Comparison of ENCODE assay signal across 14 cellular contexts in the genomic region with DNA sequence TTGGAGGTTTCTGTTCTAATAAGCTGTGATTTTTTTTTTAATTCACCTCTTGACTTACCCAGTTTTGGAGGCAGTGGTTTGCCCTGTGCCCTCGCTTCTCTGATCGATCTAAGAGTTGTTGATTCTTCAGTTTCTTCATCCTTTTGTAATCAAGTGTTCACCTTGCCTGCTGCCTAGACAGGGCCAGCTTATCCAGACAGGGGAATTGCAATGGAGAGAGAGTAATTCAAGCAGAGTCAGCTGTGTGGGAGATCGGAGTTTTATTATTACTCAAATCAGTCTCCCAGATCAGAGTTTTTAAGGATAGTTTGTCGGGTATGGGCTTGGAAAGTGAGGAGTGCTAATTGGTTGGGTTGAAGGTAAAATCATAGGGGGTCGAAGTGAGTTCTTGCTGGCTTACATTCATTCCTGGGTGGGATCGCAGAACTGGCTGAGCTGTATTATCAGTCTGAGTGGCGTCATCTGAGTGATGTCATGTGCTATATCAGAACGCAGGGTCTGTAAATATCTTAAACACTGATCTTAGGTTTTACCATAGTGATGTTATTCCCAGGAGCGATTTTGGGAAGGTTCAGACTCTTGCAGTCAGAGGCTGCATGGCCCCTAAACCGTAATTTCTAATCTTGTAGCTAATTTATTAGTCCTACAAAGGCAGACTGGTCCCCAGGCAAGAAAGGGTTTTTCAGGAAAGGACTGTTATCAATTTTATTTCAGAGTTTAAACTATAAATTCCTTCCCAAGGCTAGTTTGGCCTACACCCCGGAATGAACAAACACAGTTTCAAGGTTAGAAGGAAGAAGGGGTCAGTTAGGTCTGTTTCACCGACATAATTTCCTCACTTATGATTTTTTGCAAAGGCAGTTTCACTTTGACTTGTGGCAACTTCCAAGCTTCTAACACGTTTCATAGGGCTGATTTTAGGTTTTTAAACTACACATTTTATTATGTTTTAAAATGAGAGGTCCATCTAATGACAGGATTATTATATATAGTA. TPM values are rescaled to one million over a fixed set of nuclear protein-coding genes. Genes with fewer than 3 reads are reported as not detected.
A peak's percentile ranks its signal among the peaks of the same experiment; 100 is the strongest.
DNase-seq lines count a peak whose midpoint lies in the region; ATAC-seq and TF ChIP-seq lines count a peak whose summit lies in the region.
"Had no signal": no experiment of that assay in that cellular context is flagged by ENCODE, and none has a peak within 500 bp of the region (broad histone marks: within the 10 kb centered on the region; RNA-seq: fewer than 3 reads in every experiment).

No MANE protein-coding gene starts in this region.

- intact Hi-C loops in right lobe of liver (cut with DNase I) = no loop called here
- intact Hi-C loops in CD4-positive, alpha-beta memory T cell (cut with micrococcal nuclease) = no loop called here
- intact Hi-C loops in posterior vena cava (cut with DNase I) = no loop called here

- H3K4me3 ChIP-seq in OCI-LY1 (ENCODE audit: low read depth, low read length, poor library complexity, severe bottlenecking) (no peak overlapping the region), right lobe of liver (no peak overlapping the region), smooth muscle cell (peak overlapping the region; percentile 13)
- no peak overlapping the region for H3K4me3 ChIP-seq in CD4-positive, alpha-beta memory T cell (ENCODE audit: low read length in 2 of 2)

- H3K9ac ChIP-seq in OCI-LY1 (ENCODE audit: low read length) (no peak overlapping the region), smooth muscle cell (ENCODE audit: low read depth) (no peak overlapping the region)

- peak; percentile 19 for DNase-seq in dermis blood vessel endothelial cell
- no peak for DNase-seq in right lobe of liver
- DNase-seq in smooth muscle cell (lab: John Stamatoyannopoulos, UW; ENCODE audit: unreplicated experiment) = no peak
- DNase-seq in CD4-positive, alpha-beta memory T cell = no peak
- no peak for DNase-seq in DMS53 (lab: John Stamatoyannopoulos, UW)
- no peak for DNase-seq in posterior vena cava (ENCODE audit: low spot score)
- no peak for DNase-seq in NCI-H226
- DNase-seq: GF-D8; NK-92 treated with Interleukin-12 subunit alpha and Interleukin-12 subunit beta, amount 100 ng/mL, for 24 hours; SW 1271 had no signal

- 21% methylated on average over 13 of the region's 13 CpGs for WGBS in right lobe of liver (ENCODE audit: insufficient coverage, low coverage, low lambda C conversion rate, missing lambda C conversion rate)
- 56% methylated on average over 13 of the region's 13 CpGs for WGBS in smooth muscle cell (ENCODE audit: low lambda C conversion rate)

- ATAC-seq in right lobe of liver = peak in 3 of 4 donors; percentile 26 to 32 (median 30)

- H4K20me1 ChIP-seq in OCI-LY1 (ENCODE audit: insufficient read depth, low read length) (no peaks in the 10 kb centered on the region), smooth muscle cell (ENCODE audit: low read depth) (no peaks in the 10 kb centered on the region)

- no peaks in the 10 kb centered on the region for H3K27me3 ChIP-seq in OCI-LY1 (ENCODE audit: insufficient read depth, low read length)
- H3K27me3 ChIP-seq in right lobe of liver = no peaks in the 10 kb centered on the region
- H3K27me3 ChIP-seq in smooth muscle cell (ENCODE audit: low read depth) = no peaks in the 10 kb centered on the region
- H3K27me3 ChIP-seq in CD4-positive, alpha-beta memory T cell (ENCODE audit: insufficient read depth, low read length) = no peaks in the 10 kb centered on the region

- H3K27ac Mint-ChIP-seq in CD4-positive, alpha-beta memory T cell = no peak overlapping the region
- H3K27ac Mint-ChIP-seq: activated T-helper 1 cell treated with anti-CD3 and anti-CD28 coated beads, Interleukin-12 subunit alpha, Interleukin-12 subunit beta, Interleukin-2, Interleukin-4 antibody, amounts not matched to agents 30 ng/mL and 10 ng/mL and 1 ng/mL, durations not matched to agents 14 hours and 24 hours and 36 hours had no signal

- CTCF ChIA-PET in CD4-positive, alpha-beta memory T cell (lab: Charles Lee; ENCODE audit: partially characterized antibody) = interaction anchor here (0.8 kb wide), 1 partner anchor 8 kb away, joined by 3 read pairs; no protein-coding TSS in a partner anchor

- no peak overlapping the region for H3K27ac ChIP-seq in OCI-LY1 (ENCODE audit: low read depth, low read length, poor library complexity, severe bottlenecking)
- H3K27ac ChIP-seq in right lobe of liver = no peak overlapping the region
- no peak overlapping the region for H3K27ac ChIP-seq in smooth muscle cell (ENCODE audit: low read depth)
- H3K27ac ChIP-seq in CD4-positive, alpha-beta memory T cell (ENCODE audit: low read depth, low read length) = no peak overlapping the region
- H3K27ac ChIP-seq: HL-60 had no signal

- H3K4me2 ChIP-seq in OCI-LY1 (ENCODE audit: low read length) = peak overlapping the region; percentile 56
- peak overlapping the region; percentile 4 for H3K4me2 ChIP-seq in smooth muscle cell

- no peaks in the 10 kb centered on the region for H3K36me3 ChIP-seq in OCI-LY1 (ENCODE audit: insufficient read depth, low read length)
- H3K36me3 ChIP-seq in right lobe of liver = no peaks in the 10 kb centered on the region
- H3K36me3 ChIP-seq in smooth muscle cell (ENCODE audit: low read depth) = no peaks in the 10 kb centered on the region
- no peaks in the 10 kb centered on the region for H3K36me3 ChIP-seq in CD4-positive, alpha-beta memory T cell (ENCODE audit: insufficient read depth, low read length)

- no peaks in the 10 kb centered on the region for H3F3A ChIP-seq in OCI-LY1 (ENCODE audit: insufficient read depth, low read length)
- no peaks in the 10 kb centered on the region for H3F3A ChIP-seq in smooth muscle cell (ENCODE audit: low read depth)

- H3K79me2 ChIP-seq in OCI-LY1 (ENCODE audit: insufficient read depth, low read length) (no peaks in the 10 kb centered on the region), smooth muscle cell (ENCODE audit: low read depth) (no peaks in the 10 kb centered on the region)

- no peaks in the 10 kb centered on the region for H3K9me2 ChIP-seq in OCI-LY1 (ENCODE audit: low read depth, low read length)

- H3K4me1 Mint-ChIP-seq in CD4-positive, alpha-beta memory T cell = no peaks in the 10 kb centered on the region

- no peak for TF ChIP-seq CTCF in OCI-LY1 (IDR thresholded peaks at IDR 0.05; ENCODE audit: low read length)
- no peak for TF ChIP-seq CTCF in right lobe of liver (IDR thresholded peaks at IDR 0.05)
- no peak for TF ChIP-seq CTCF in smooth muscle cell (IDR thresholded peaks at IDR 0.05; ENCODE audit: borderline replicate concordance, insufficient read depth, poor library complexity, severe bottlenecking)

- no peak for TF ChIP-seq POLR2A in right lobe of liver (IDR thresholded peaks at IDR 0.05)

- H3K9me3 Mint-ChIP-seq in CD4-positive, alpha-beta memory T cell = no peaks in the 10 kb centered on the region
- H3K9me3 Mint-ChIP-seq: activated T-helper 1 cell treated with anti-CD3 and anti-CD28 coated beads, Interleukin-12 subunit alpha, Interleukin-12 subunit beta, Interleukin-2, Interleukin-4 antibody, amounts not matched to agents 30 ng/mL and 10 ng/mL and 1 ng/mL, durations not matched to agents 14 hours and 24 hours and 36 hours had no signal

- H3K4me1 ChIP-seq in OCI-LY1 (ENCODE audit: insufficient read depth, low read length, severe bottlenecking) = peaks cover 8% of the 10 kb centered on the region
- H3K4me1 ChIP-seq in right lobe of liver = no peaks in the 10 kb centered on the region
- H3K4me1 ChIP-seq in smooth muscle cell (ENCODE audit: low read depth) = no peaks in the 10 kb centered on the region
- H3K4me1 ChIP-seq in CD4-positive, alpha-beta memory T cell (ENCODE audit: insufficient read depth, low read length) = no peaks in the 10 kb centered on the region

- no peak overlapping the region for H3K4me3 Mint-ChIP-seq in CD4-positive, alpha-beta memory T cell
- H3K4me3 Mint-ChIP-seq: activated T-helper 1 cell treated with anti-CD3 and anti-CD28 coated beads, Interleukin-12 subunit alpha, Interleukin-12 subunit beta, Interleukin-2, Interleukin-4 antibody, amounts not matched to agents 30 ng/mL and 10 ng/mL and 1 ng/mL, durations not matched to agents 14 hours and 24 hours and 36 hours had no signal

- H2AFZ ChIP-seq in OCI-LY1 (ENCODE audit: low read length) (peak overlapping the region; percentile 78; the same call in 1 of the 2 replicates), smooth muscle cell (ENCODE audit: low read depth) (peak overlapping the region; percentile 48)

- peaks cover 0 to 3% of the 10 kb centered on the region in 2 donors for H3K27me3 Mint-ChIP-seq in CD4-positive, alpha-beta memory T cell

- H3K9me3 ChIP-seq in OCI-LY1 (ENCODE audit: low read length) (no peaks in the 10 kb centered on the region), right lobe of liver (no peaks in the 10 kb centered on the region), smooth muscle cell (replicated peaks; ENCODE audit: low read depth) (no peaks in the 10 kb centered on the region)
- no peaks in the 10 kb centered on the region for H3K9me3 ChIP-seq in CD4-positive, alpha-beta memory T cell (ENCODE audit: control insufficient read depth in 1 of 2, low read length in 2 of 2)

- no peaks in the 10 kb centered on the region for H3K36me3 Mint-ChIP-seq in CD4-positive, alpha-beta memory T cell

- POLR2A ChIA-PET in CD4-positive, alpha-beta memory T cell (lab: Charles Lee; ENCODE audit: partially characterized antibody) = no interaction called here

RNA-seq across cellular contexts. Expression of a gene that starts 21.5 kb away (rescaled TPM):
- 0.60 and 1.7 TPM in 2 replicates for total RNA-seq in dermis blood vessel endothelial cell
- total RNA-seq in right lobe of liver = 1 to 10 TPM in 2 of 6 experiments, under 1 TPM in 4; 0.07 to 2.1 (median 0.85) TPM
- total RNA-seq in smooth muscle cell = not detected in 2 replicates
- polyA plus RNA-seq in smooth muscle cell = 0.09 TPM in 1 of 2 replicates, not detected in the other
- not detected for total RNA-seq in CD4-positive, alpha-beta memory T cell
- polyA plus RNA-seq in CD4-positive, alpha-beta memory T cell = not detected
- total RNA-seq in posterior vena cava = under 1 TPM; 0.19 to 0.38 TPM
- total RNA-seq: activated T-helper 1 cell treated with anti-CD3 and anti-CD28 coated beads, Interleukin-12 subunit alpha, Interleukin-12 subunit beta, Interleukin-2, Interleukin-4 antibody, amounts not matched to agents 30 ng/mL and 10 ng/mL and 1 ng/mL, durations not matched to agents 14 hours and 24 hours and 36 hours; LHCN-M2 had no signal
